ENCODE assay signal across 1 cellular context in genomic region chr4:100189820-100190642, GRCh38.
TF ChIP-seq lines count a peak whose summit lies in the region.

TSS of gene DDIT4L (minus strand) at chr4:100190468. CDS start at chr4:100189983, 485 bp downstream.

TF ChIP-seq in H1, 55 proteins besides CTCF, POLR2A, EP300 and RAD21:
- TF ChIP-seq CTBP2 (IDR thresholded peaks at IDR 0.05; ENCODE audit: borderline replicate concordance, insufficient read depth, insufficient read length, low read length) (no peak), EGR1 (IDR thresholded peaks at IDR 0.05; ENCODE audit: borderline replicate concordance, low read depth, low read length) (no peak), YY1 (IDR thresholded peaks at IDR 0.05; ENCODE audit: low read depth, low read length) (peak; percentile 44; the same call in 1 of the 2 replicates), USF2 (IDR thresholded peaks at IDR 0.05; ENCODE audit: low read length) (no peak), TAF1 (IDR thresholded peaks at IDR 0.05; ENCODE audit: low read depth, low read length) (0 out of 2 replicates have a peak, but pooled peaks have one; percentile 10), KDM5A (IDR thresholded peaks at IDR 0.05; ENCODE audit: low read length) (no peak), ATF3 (IDR thresholded peaks at IDR 0.05; ENCODE audit: insufficient read depth, low read depth, low read length) (no peak), ASH2L (IDR thresholded peaks at IDR 0.05; ENCODE audit: low read length) (peak; percentile 40), JUND (IDR thresholded peaks at IDR 0.05; ENCODE audit: low read length) (no peak), TEAD4 (IDR thresholded peaks at IDR 0.05; ENCODE audit: low read depth, low read length) (no peak), TAF7 (optimal IDR thresholded peaks at IDR 0.05; ENCODE audit: borderline replicate concordance, low read depth, low read length) (no peak), EZH2 (IDR thresholded peaks at IDR 0.05; ENCODE audit: low read depth, low read length, severe bottlenecking) (no peak), KDM4A (IDR thresholded peaks at IDR 0.05; ENCODE audit: low read depth, low read length, severe bottlenecking) (peak; percentile 50), SIRT6 (IDR thresholded peaks at IDR 0.05; ENCODE audit: low read length) (no peak), HDAC2 (IDR thresholded peaks at IDR 0.05; ENCODE audit: borderline replicate concordance in 1 of 2, low read depth in 2 of 2, low read length in 2 of 2) (no peak), GABPA (IDR thresholded peaks at IDR 0.05; ENCODE audit: borderline replicate concordance, insufficient read depth, low read length) (no peak), SP2 (IDR thresholded peaks at IDR 0.05; ENCODE audit: low read length) (no peak), ZNF274 (IDR thresholded peaks at IDR 0.05; ENCODE audit: borderline replicate concordance, extremely low read depth, low read length) (no peak), SAP30 (IDR thresholded peaks at IDR 0.05; ENCODE audit: insufficient read depth, insufficient replicate concordance, low read length) (no peak), SRF (IDR thresholded peaks at IDR 0.05; ENCODE audit: low read depth, low read length) (no peak), PHF8 (conservative IDR thresholded peaks at IDR 0.05; ENCODE audit: low read depth, low read length) (0 out of 2 replicates have a peak, but pooled peaks have one; percentile 4), E2F6 (IDR thresholded peaks at IDR 0.05) (no peak), RBBP5 (IDR thresholded peaks at IDR 0.05; ENCODE audit: borderline replicate concordance, low read depth, low read length) (no peak), TBP (IDR thresholded peaks at IDR 0.05; ENCODE audit: low read depth, low read length) (peak; percentile 40; the same call in 1 of the 2 replicates), BACH1 (IDR thresholded peaks at IDR 0.05; ENCODE audit: low read length) (no peak), POU5F1 (IDR thresholded peaks at IDR 0.05; ENCODE audit: low read depth, low read length) (no peak), RFX5 (IDR thresholded peaks at IDR 0.05; ENCODE audit: borderline replicate concordance, low read depth, low read length) (no peak), CEBPB (IDR thresholded peaks at IDR 0.05; ENCODE audit: low read depth, low read length) (no peak), GTF2F1 (IDR thresholded peaks at IDR 0.05; ENCODE audit: borderline replicate concordance, low read depth, low read length) (no peak), SP4 (IDR thresholded peaks at IDR 0.05; ENCODE audit: low read length) (no peak)
